Comparison of ENCODE assay signal across 8 cellular contexts in the genomic region with DNA sequence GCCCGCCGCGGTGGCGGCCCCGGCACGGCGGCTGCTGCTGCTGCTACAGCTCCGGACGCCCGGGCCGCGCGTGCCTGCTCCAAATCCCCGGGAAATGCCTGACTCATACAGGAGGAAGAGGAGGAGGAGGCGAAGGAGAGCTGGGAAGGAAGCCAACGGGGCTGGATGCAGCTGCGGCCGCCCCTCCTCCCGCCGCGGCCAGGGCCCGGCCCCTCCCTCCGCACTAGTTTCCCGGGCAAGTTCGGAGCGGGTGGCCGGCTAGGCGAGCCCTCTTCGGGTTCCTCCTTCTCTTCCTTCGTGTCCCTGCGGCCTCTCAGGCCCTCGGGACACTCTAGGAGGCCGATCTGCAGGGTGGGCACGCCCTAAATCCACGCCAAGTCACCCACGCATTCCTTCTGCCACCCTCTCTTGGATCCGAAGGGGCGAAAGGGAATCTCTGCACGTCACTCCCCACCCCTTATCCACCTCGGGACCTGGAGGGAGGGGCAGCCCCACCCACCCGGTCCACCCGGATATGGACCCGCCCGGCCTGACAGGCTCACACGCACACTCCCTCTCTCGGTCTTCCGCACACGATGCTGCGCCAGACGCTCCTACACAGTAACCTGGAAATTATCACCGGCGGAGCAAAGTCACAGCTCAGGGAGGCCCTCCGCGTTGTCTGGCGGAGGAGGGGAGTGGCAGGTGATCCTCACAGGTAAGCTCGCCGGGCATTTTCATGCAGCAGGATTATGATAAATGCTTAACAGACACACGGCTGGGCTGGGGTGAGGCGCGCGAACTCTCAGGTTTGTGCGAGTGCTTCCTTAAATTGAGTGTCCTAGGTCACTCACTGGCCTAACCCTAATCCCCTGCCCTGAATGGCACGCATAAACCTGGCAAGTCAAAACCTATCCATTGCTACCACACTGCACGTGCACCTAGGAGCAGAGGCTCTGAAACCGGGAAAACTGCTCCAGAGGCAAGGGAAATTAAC. TPM values are rescaled to one million over a fixed set of nuclear protein-coding genes. Genes with fewer than 3 reads are reported as not detected.
DNase-seq lines count a peak whose midpoint lies in the region; ATAC-seq and TF ChIP-seq lines count a peak whose summit lies in the region.

A gene with protein sequence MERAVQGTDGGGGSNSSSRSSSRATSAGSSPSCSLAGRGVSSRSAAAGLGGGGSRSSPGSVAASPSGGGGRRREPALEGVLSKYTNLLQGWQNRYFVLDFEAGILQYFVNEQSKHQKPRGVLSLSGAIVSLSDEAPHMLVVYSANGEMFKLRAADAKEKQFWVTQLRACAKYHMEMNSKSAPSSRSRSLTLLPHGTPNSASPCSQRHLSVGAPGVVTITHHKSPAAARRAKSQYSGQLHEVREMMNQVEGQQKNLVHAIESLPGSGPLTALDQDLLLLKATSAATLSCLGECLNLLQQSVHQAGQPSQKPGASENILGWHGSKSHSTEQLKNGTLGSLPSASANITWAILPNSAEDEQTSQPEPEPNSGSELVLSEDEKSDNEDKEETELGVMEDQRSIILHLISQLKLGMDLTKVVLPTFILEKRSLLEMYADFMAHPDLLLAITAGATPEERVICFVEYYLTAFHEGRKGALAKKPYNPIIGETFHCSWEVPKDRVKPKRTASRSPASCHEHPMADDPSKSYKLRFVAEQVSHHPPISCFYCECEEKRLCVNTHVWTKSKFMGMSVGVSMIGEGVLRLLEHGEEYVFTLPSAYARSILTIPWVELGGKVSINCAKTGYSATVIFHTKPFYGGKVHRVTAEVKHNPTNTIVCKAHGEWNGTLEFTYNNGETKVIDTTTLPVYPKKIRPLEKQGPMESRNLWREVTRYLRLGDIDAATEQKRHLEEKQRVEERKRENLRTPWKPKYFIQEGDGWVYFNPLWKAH (minus strand): TSS at position 57 of the 976 bp plus-strand sequence. CDS start 83 bp downstream, outside the sequence.
A gene (plus strand): TSS at position 545 of the 976 bp plus-strand sequence. CDS start 7,330 bp downstream, outside the sequence.

- CTCF ChIA-PET in activated CD4-positive, alpha-beta T cell treated with anti-CD3 and anti-CD28 coated beads, Interleukin-2, amount 10 ng/mL, durations not matched to agents 7 days and 5 days (lab: Charles Lee), result no interaction called here

- H3K9ac ChIP-seq in endodermal cell (ENCODE audit: extremely low read depth, low read length, poor library complexity, severe bottlenecking), result peak within 1 kb of the TSS; percentile 42

- H3K4me1 ChIP-seq in endodermal cell (ENCODE audit: control insufficient read depth, insufficient read depth, low read length), result peaks cover 2% of the 10 kb centered on the region

- POLR2A ChIA-PET in activated CD4-positive, alpha-beta T cell treated with anti-CD3 and anti-CD28 coated beads, Interleukin-2, amount 10 ng/mL, durations not matched to agents 7 days and 5 days (lab: Charles Lee), result no interaction called here

- peak; percentile 9 for ATAC-seq in GM21526 (IDR thresholded peaks at IDR 0.05; ENCODE audit: low FRiP score, unreplicated experiment)

- peaks cover 0 to 16% (median 6%) of the 10 kb centered on the region in 7 donors for H3K9me3 Mint-ChIP-seq in CD14-positive monocyte
- no peaks in the 10 kb centered on the region for H3K9me3 Mint-ChIP-seq in activated CD4-positive, alpha-beta T cell treated with anti-CD3 and anti-CD28 coated beads, Interleukin-2, amount 10 ng/mL, durations not matched to agents 7 days and 5 days
- H3K9me3 Mint-ChIP-seq in endodermal cell, result no peaks in the 10 kb centered on the region

- H3K4me3 Mint-ChIP-seq in CD14-positive monocyte (peak within 1 kb of the TSS; percentile 80 to 91), endodermal cell (peak within 1 kb of the TSS; percentile 85)
- peak within 1 kb of the TSS; percentile 77 for H3K4me3 Mint-ChIP-seq in activated CD4-positive, alpha-beta T cell treated with anti-CD3 and anti-CD28 coated beads, Interleukin-2, amount 10 ng/mL, durations not matched to agents 7 days and 5 days

- H3K27ac Mint-ChIP-seq in CD14-positive monocyte (peak within 1 kb of the TSS in 1 of 7 donors; percentile 15), endodermal cell (peak within 1 kb of the TSS; percentile 60)
- H3K27ac Mint-ChIP-seq in activated CD4-positive, alpha-beta T cell treated with anti-CD3 and anti-CD28 coated beads, Interleukin-2, amount 10 ng/mL, durations not matched to agents 7 days and 5 days, result peak within 1 kb of the TSS; percentile 9

- peaks cover 17% of the 10 kb centered on the region for H3K27me3 ChIP-seq in endodermal cell (ENCODE audit: control insufficient read depth, insufficient read depth, low read length, poor library complexity, severe bottlenecking)

- DNase-seq in CD14-positive monocyte (ENCODE audit: low spot score) (no peak), NCI-H146 treated with DMSO at 0.1 percent for 48 hours (lab: John Stamatoyannopoulos, UW; ENCODE audit: unreplicated experiment) (peak; percentile 74), endodermal cell (peak; percentile 91), lung microvascular endothelial cell (ENCODE audit: low read depth in 2 of 2) (peak; percentile 95 to 97), HPDE6-E6E7 (ENCODE audit: extremely low spot score) (no peak)
- peak; percentile 25 for DNase-seq in activated CD4-positive, alpha-beta T cell treated with anti-CD3 and anti-CD28 coated beads, Interleukin-2, amount 10 ng/mL, durations not matched to agents 7 days and 5 days
- DNase-seq in stimulated activated naive CD4-positive, alpha-beta T cell treated with Interleukin-2 at 50 U/mL for 16 hours (lab: John Stamatoyannopoulos, UW), result peak; percentile 13

- no peaks in the 10 kb centered on the region for H3K9me3 ChIP-seq in endodermal cell (ENCODE audit: control insufficient read depth, low read length)

- H3K36me3 Mint-ChIP-seq in CD14-positive monocyte (peaks cover 0 to 6% of the 10 kb centered on the region in 2 donors), endodermal cell (ENCODE audit: low read depth) (peaks cover 2% of the 10 kb centered on the region)
- H3K36me3 Mint-ChIP-seq in activated CD4-positive, alpha-beta T cell treated with anti-CD3 and anti-CD28 coated beads, Interleukin-2, amount 10 ng/mL, durations not matched to agents 7 days and 5 days (ENCODE audit: low read depth), result no peaks in the 10 kb centered on the region

- H3K27ac ChIP-seq in endodermal cell (ENCODE audit: low read depth, low read length), result no peak within 1 kb of the TSS

- 2 to 4% methylated on average over 33 to 65 of the region's 65 CpGs for WGBS in endodermal cell (ENCODE audit: insufficient coverage in 1 of 2, insufficient read length in 1 of 2), 2 experiments

- intact Hi-C loops in CD14-positive monocyte (cut with micrococcal nuclease), result no loop called here

- H3K27me3 Mint-ChIP-seq in CD14-positive monocyte (ENCODE audit: low read depth in 3 of 3) (peaks cover 52 to 65% (median 60%) of the 10 kb centered on the region in 3 donors), endodermal cell (ENCODE audit: insufficient read depth) (peaks cover 18% of the 10 kb centered on the region)
- H3K27me3 Mint-ChIP-seq in activated CD4-positive, alpha-beta T cell treated with anti-CD3 and anti-CD28 coated beads, Interleukin-2, amount 10 ng/mL, durations not matched to agents 7 days and 5 days, result peaks cover 49% of the 10 kb centered on the region

- H3K36me3 ChIP-seq in endodermal cell (ENCODE audit: control insufficient read depth, insufficient read depth, low read length), result no peaks in the 10 kb centered on the region

- H3K4me3 ChIP-seq in endodermal cell (ENCODE audit: low read length), result peak within 1 kb of the TSS; percentile 84

- TF ChIP-seq CTCF in CD14-positive monocyte (IDR thresholded peaks at IDR 0.05) (no peak), endodermal cell (conservative IDR thresholded peaks at IDR 0.05) (peak; percentile 10)

- peaks cover 29% of the 10 kb centered on the region for H3K4me1 Mint-ChIP-seq in CD14-positive monocyte
- H3K4me1 Mint-ChIP-seq in activated CD4-positive, alpha-beta T cell treated with anti-CD3 and anti-CD28 coated beads, Interleukin-2, amount 10 ng/mL, durations not matched to agents 7 days and 5 days, result peaks cover 15% of the 10 kb centered on the region
- H3K4me1 Mint-ChIP-seq in endodermal cell, result peaks cover 11% of the 10 kb centered on the region

RNA-seq across cellular contexts. Expression of the first gene that starts in this region (rescaled TPM):
- not detected for polyA plus RNA-seq in CD14-positive monocyte
- 1 to 10 TPM in 1 of 2 experiments, under 1 TPM in 1; 0.89 to 1.1 TPM for total RNA-seq in activated CD4-positive, alpha-beta T cell treated with anti-CD3 and anti-CD28 coated beads, Interleukin-2, amount 10 ng/mL, durations not matched to agents 7 days and 5 days
- total RNA-seq in endodermal cell (10 to 100 TPM; 23.8 to 33.6 TPM), lung microvascular endothelial cell (6.3 and 8.9 TPM in 2 replicates)
- polyA plus RNA-seq in endodermal cell (2013, experiment 1 of 2), result 7.5 TPM
- 5.2 TPM for polyA plus RNA-seq in endodermal cell (2013, experiment 2 of 2)

RNA-seq across cellular contexts. Expression of the second gene that starts in this region (rescaled TPM):
- not detected for polyA plus RNA-seq in CD14-positive monocyte
- total RNA-seq in activated CD4-positive, alpha-beta T cell treated with anti-CD3 and anti-CD28 coated beads, Interleukin-2, amount 10 ng/mL, durations not matched to agents 7 days and 5 days, result not detected
- 1 to 10 TPM in 1 of 2 donors, under 1 TPM in 1; 0.49 to 1.8 TPM for total RNA-seq in endodermal cell
- polyA plus RNA-seq in endodermal cell (2013, experiment 1 of 2), result 0.32 TPM
- 0.21 TPM for polyA plus RNA-seq in endodermal cell (2013, experiment 2 of 2)
- 0.40 and 1.1 TPM in 2 replicates for total RNA-seq in lung microvascular endothelial cell

Comparison
In these comparisons a context has a peak if more than half of its experiments do, and no peak if none do; other contexts are left out.
1. DNase-seq: peak in NCI-H146 treated with DMSO at 0.1 percent for 48 hours (single experiment), activated CD4-positive, alpha-beta T cell treated with anti-CD3 and anti-CD28 coated beads, Interleukin-2, amount 10 ng/mL, durations not matched to agents 7 days and 5 days (single experiment), endodermal cell (single experiment), lung microvascular endothelial cell (2 of 2) and stimulated activated naive CD4-positive, alpha-beta T cell treated with Interleukin-2 at 50 U/mL for 16 hours (single experiment); none in CD14-positive monocyte (single experiment) and HPDE6-E6E7 (single experiment).
2. Peak in every context shown above with its lines, with median percentiles within 50 percentile points of each other: H3K4me3 Mint-ChIP-seq.